11 cellular contexts compared by ENCODE assay signal in genomic region chr15:53978248-53978906, GRCh38. TPM values are rescaled to one million over a fixed set of nuclear protein-coding genes. Genes with fewer than 3 reads are reported as not detected.
DNase-seq lines count a peak whose midpoint lies in the region; ATAC-seq and TF ChIP-seq lines count a peak whose summit lies in the region.
"Had no signal": no experiment of that assay in that cellular context is flagged by ENCODE, and none has a peak within 500 bp of the region (broad histone marks: within the 10 kb centered on the region; RNA-seq: fewer than 3 reads in every experiment).

Gene UNC13C, plus strand, starts transcription at chr15:53978441. Its CDS starts 34,463 bp downstream, at chr15:54012904.

- H3K27me3 Mint-ChIP-seq in stimulated activated memory B cell treated with anti-CD40 and anti-IgM and Interleukin-4, amounts not matched to agents 10 μg/mL and 1 μg/mL and 100 μg/mL, for 72 hours = peaks cover 10% of the 10 kb centered on the region

- H3K27ac Mint-ChIP-seq in stimulated activated memory B cell treated with anti-CD40 and anti-IgM and Interleukin-4, amounts not matched to agents 10 μg/mL and 1 μg/mL and 100 μg/mL, for 72 hours = no peak within 1 kb of the TSS
- H3K27ac Mint-ChIP-seq: activated naive CD4-positive, alpha-beta T cell treated with anti-CD3 and anti-CD28 coated beads, Interleukin-2, amount 10 ng/mL, durations not matched to agents 7 days and 5 days; B cell had no signal

- H3K36me3 ChIP-seq in breast epithelium (no peaks in the 10 kb centered on the region), left lung (no peaks in the 10 kb centered on the region), tibial nerve (no peaks in the 10 kb centered on the region)

- peak; percentile 76 for ATAC-seq in left lung
- no peak for ATAC-seq in stimulated activated memory B cell treated with anti-CD40 and anti-IgM and Interleukin-4, amounts not matched to agents 10 μg/mL and 1 μg/mL and 100 μg/mL, for 72 hours

- no peaks in the 10 kb centered on the region for H3K4me1 ChIP-seq in breast epithelium
- no peaks in the 10 kb centered on the region for H3K4me1 ChIP-seq in left lung
- peaks cover 0 to 11% (median 0%) of the 10 kb centered on the region in 4 donors for H3K4me1 ChIP-seq in tibial nerve

- H3K4me3 ChIP-seq in breast epithelium = peak within 1 kb of the TSS; percentile 20 to 66 (median 40)
- H3K4me3 ChIP-seq in left lung = peak within 1 kb of the TSS in 1 of 2 donors; percentile 4
- H3K4me3 ChIP-seq in tibial nerve = peak within 1 kb of the TSS; percentile 3 to 40 (median 24)

- intact Hi-C loops in breast epithelium (cut with DNase I; ENCODE audit: low total_unique reads) (no loop called here), left lung (cut with DNase I) (no loop called here)

- H3K4me1 Mint-ChIP-seq in stimulated activated memory B cell treated with anti-CD40 and anti-IgM and Interleukin-4, amounts not matched to agents 10 μg/mL and 1 μg/mL and 100 μg/mL, for 72 hours = no peaks in the 10 kb centered on the region
- H3K4me1 Mint-ChIP-seq: activated naive CD4-positive, alpha-beta T cell treated with anti-CD3 and anti-CD28 coated beads, Interleukin-2, amount 10 ng/mL, durations not matched to agents 7 days and 5 days; B cell had no signal

- no peaks in the 10 kb centered on the region for H3K36me3 Mint-ChIP-seq in stimulated activated memory B cell treated with anti-CD40 and anti-IgM and Interleukin-4, amounts not matched to agents 10 μg/mL and 1 μg/mL and 100 μg/mL, for 72 hours
- H3K36me3 Mint-ChIP-seq: activated naive CD4-positive, alpha-beta T cell treated with anti-CD3 and anti-CD28 coated beads, Interleukin-2, amount 10 ng/mL, durations not matched to agents 7 days and 5 days had no signal

- in situ Hi-C loops in GM13977 (cut with MboI; ENCODE audit: low pct_unique_long_range_greater_than_20kb, low sequenced_read_pairs, unreplicated experiment) = no loop called here

- peaks cover 0 to 4% of the 10 kb centered on the region in 2 donors for H3K27me3 ChIP-seq in breast epithelium
- H3K27me3 ChIP-seq in left lung = peaks cover 10 to 35% of the 10 kb centered on the region in 2 donors
- H3K27me3 ChIP-seq in tibial nerve = peaks cover 0 to 10% of the 10 kb centered on the region in 2 donors

- H3K9me3 ChIP-seq in breast epithelium (no peaks in the 10 kb centered on the region), left lung (peaks cover 0 to 5% of the 10 kb centered on the region in 2 donors), tibial nerve (no peaks in the 10 kb centered on the region)

- H3K27ac ChIP-seq in breast epithelium = peak within 1 kb of the TSS in 1 of 2 donors; percentile 59
- no peak within 1 kb of the TSS for H3K27ac ChIP-seq in left lung
- no peak within 1 kb of the TSS for H3K27ac ChIP-seq in tibial nerve
- H3K27ac ChIP-seq: HL-60 had no signal

- no peaks in the 10 kb centered on the region for H3K9me3 Mint-ChIP-seq in stimulated activated memory B cell treated with anti-CD40 and anti-IgM and Interleukin-4, amounts not matched to agents 10 μg/mL and 1 μg/mL and 100 μg/mL, for 72 hours
- H3K9me3 Mint-ChIP-seq: activated naive CD4-positive, alpha-beta T cell treated with anti-CD3 and anti-CD28 coated beads, Interleukin-2, amount 10 ng/mL, durations not matched to agents 7 days and 5 days had no signal

- no peak within 1 kb of the TSS for H3K4me3 Mint-ChIP-seq in stimulated activated memory B cell treated with anti-CD40 and anti-IgM and Interleukin-4, amounts not matched to agents 10 μg/mL and 1 μg/mL and 100 μg/mL, for 72 hours
- H3K4me3 Mint-ChIP-seq: activated naive CD4-positive, alpha-beta T cell treated with anti-CD3 and anti-CD28 coated beads, Interleukin-2, amount 10 ng/mL, durations not matched to agents 7 days and 5 days; B cell had no signal

- peak; percentile 2 for DNase-seq in activated CD4-positive, alpha-beta T cell treated with anti-CD3 and anti-CD28 coated beads for 48 hours
- no peak for DNase-seq in activated CD4-positive, alpha-beta T cell treated with anti-CD3 and anti-CD28 coated beads for 4 hours
- DNase-seq in breast epithelium (ENCODE audit: low spot score in 2 of 2) (peak in 1 of 2 donors; percentile 54), left lung (peak; percentile 32 to 80), tibial nerve (ENCODE audit: low spot score in 2 of 2) (no peak), A172 (ENCODE audit: low spot score) (no peak), GM13977 (ENCODE audit: low spot score) (no peak)
- DNase-seq: activated naive CD4-positive, alpha-beta T cell treated with anti-CD3 and anti-CD28 coated beads, Interleukin-2, amount 10 ng/mL, durations not matched to agents 7 days and 5 days had no signal

- TF ChIP-seq EP300 in tibial nerve (IDR thresholded peaks at IDR 0.05) = no peak

- 3% methylated on average over 19 to 25 of the region's 30 CpGs for WGBS in tibial nerve, 2 donors

- no peak for TF ChIP-seq POLR2A in breast epithelium (IDR thresholded peaks at IDR 0.05)
- TF ChIP-seq POLR2A in tibial nerve (IDR thresholded peaks at IDR 0.05) = no peak

- TF ChIP-seq CTCF in breast epithelium (IDR thresholded peaks at IDR 0.05) (no peak), left lung (IDR thresholded peaks at IDR 0.05) (no peak), tibial nerve (IDR thresholded peaks at IDR 0.05) (no peak), GM13977 (IDR thresholded peaks at IDR 0.05; ENCODE audit: extremely low read depth, insufficient read depth, missing control alignments) (no peak)

RNA-seq across cellular contexts. Expression of gene UNC13C, which starts in this region (rescaled TPM):
- total RNA-seq in breast epithelium (1 to 10 TPM in 1 of 3 donors, under 1 TPM in 2; 0.32 to 2.9 (median 0.88) TPM), left lung (under 1 TPM; 0.03 to 0.05 TPM), tibial nerve (under 1 TPM in 3 of 4 donors, not detected in 1; under 0.01 to 0.30 (median 0.21) TPM)
- total RNA-seq in A172 (2014; rRNA removed; shearing (Covaris generic)) = not detected in 2 replicates
- total RNA-seq: B cell had no signal

Comparison
In these comparisons a context has a peak if more than half of its experiments do, and no peak if none do; other contexts are left out.
1. Peak in DNase-seq and ATAC-seq in left lung; RNA of the gene not detected or under 1 TPM.